ENCODE assay signal across 11 cellular contexts in the genomic region with DNA sequence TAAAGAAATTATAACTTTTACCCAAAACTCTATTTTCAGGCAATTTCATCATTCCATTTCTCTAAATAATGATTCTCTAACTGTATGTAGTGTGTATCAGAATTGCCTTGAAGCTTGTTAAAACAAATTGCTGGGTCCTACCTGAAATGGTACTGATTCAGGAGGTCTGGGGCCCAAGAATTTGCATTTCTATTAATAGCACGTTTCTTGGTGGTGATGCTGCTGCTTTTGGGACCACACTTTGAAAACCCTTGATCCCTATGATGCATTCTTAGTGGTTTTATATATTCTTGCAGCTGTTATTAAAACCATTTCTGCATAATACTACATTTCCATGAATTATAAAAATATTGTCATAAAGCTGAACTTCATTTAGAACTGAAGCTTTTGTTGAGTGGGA.
A peak's percentile ranks its signal among the peaks of the same experiment; 100 is the strongest.
DNase-seq lines count a peak whose midpoint lies in the region; ATAC-seq and TF ChIP-seq lines count a peak whose summit lies in the region.
"Had no signal": no experiment of that assay in that cellular context is flagged by ENCODE, and none has a peak within 500 bp of the region (broad histone marks: within the 10 kb centered on the region; RNA-seq: fewer than 3 reads in every experiment).

No MANE protein-coding gene starts in this region.

- H3K4me1 Mint-ChIP-seq in activated CD8-positive, alpha-beta T cell treated with anti-CD3 and anti-CD28 coated beads for 36 hours (ENCODE audit: low read depth), result peaks cover 73% of the 10 kb centered on the region
- H3K4me1 Mint-ChIP-seq in activated CD8-positive, alpha-beta T cell treated with anti-CD3 and anti-CD28 coated beads, Interleukin-2, amount 10 ng/mL, durations not matched to agents 7 days and 5 days (ENCODE audit: low read depth), result peaks cover 54% of the 10 kb centered on the region
- peaks cover 82% of the 10 kb centered on the region for H3K4me1 Mint-ChIP-seq in activated naive CD8-positive, alpha-beta T cell treated with anti-CD3 and anti-CD28 coated beads, Interleukin-2, amount 50 U/mL, for 24 hours
- peaks cover 14% of the 10 kb centered on the region for H3K4me1 Mint-ChIP-seq in osteocyte (ENCODE audit: unreplicated experiment)

- no peaks in the 10 kb centered on the region for H3K27me3 Mint-ChIP-seq in activated CD8-positive, alpha-beta T cell treated with anti-CD3 and anti-CD28 coated beads for 36 hours
- no peaks in the 10 kb centered on the region for H3K27me3 Mint-ChIP-seq in activated CD8-positive, alpha-beta T cell treated with anti-CD3 and anti-CD28 coated beads, Interleukin-2, amount 10 ng/mL, durations not matched to agents 7 days and 5 days (ENCODE audit: low read depth)
- no peaks in the 10 kb centered on the region for H3K27me3 Mint-ChIP-seq in activated naive CD8-positive, alpha-beta T cell treated with anti-CD3 and anti-CD28 coated beads, Interleukin-2, amount 50 U/mL, for 24 hours
- H3K27me3 Mint-ChIP-seq in osteocyte (ENCODE audit: unreplicated experiment), result no peaks in the 10 kb centered on the region
- H3K27me3 Mint-ChIP-seq: IgD-negative memory B cell had no signal

- H3K36me3 Mint-ChIP-seq in activated CD8-positive, alpha-beta T cell treated with anti-CD3 and anti-CD28 coated beads for 36 hours (ENCODE audit: low read depth), result peaks cover 82% of the 10 kb centered on the region
- peaks cover 75% of the 10 kb centered on the region for H3K36me3 Mint-ChIP-seq in activated CD8-positive, alpha-beta T cell treated with anti-CD3 and anti-CD28 coated beads, Interleukin-2, amount 10 ng/mL, durations not matched to agents 7 days and 5 days (ENCODE audit: low read depth)
- H3K36me3 Mint-ChIP-seq in activated naive CD8-positive, alpha-beta T cell treated with anti-CD3 and anti-CD28 coated beads, Interleukin-2, amount 50 U/mL, for 24 hours (ENCODE audit: low read depth), result peaks cover 78% of the 10 kb centered on the region
- H3K36me3 Mint-ChIP-seq in osteocyte (ENCODE audit: unreplicated experiment), result peaks cover 18% of the 10 kb centered on the region

- POLR2A ChIA-PET in activated CD8-positive, alpha-beta T cell treated with anti-CD3 and anti-CD28 coated beads for 36 hours (lab: Charles Lee), result no interaction called here
- POLR2A ChIA-PET in activated CD8-positive, alpha-beta T cell treated with anti-CD3 and anti-CD28 coated beads, Interleukin-2, amount 10 ng/mL, durations not matched to agents 7 days and 5 days (lab: Charles Lee), result no interaction called here

- no peak for TF ChIP-seq CTCF in activated CD8-positive, alpha-beta T cell treated with anti-CD3 and anti-CD28 coated beads for 36 hours (IDR thresholded peaks at IDR 0.05)
- TF ChIP-seq CTCF in osteocyte (IDR thresholded peaks at IDR 0.05), result no peak

- CTCF ChIA-PET in activated CD8-positive, alpha-beta T cell treated with anti-CD3 and anti-CD28 coated beads for 36 hours (lab: Charles Lee), result interaction anchor here (0.7 to 1.1 kb wide), 5 partner anchors 12 to 309 kb away, joined by 3 to 6 read pairs (median 3); no protein-coding TSS in a partner anchor
- CTCF ChIA-PET in activated CD8-positive, alpha-beta T cell treated with anti-CD3 and anti-CD28 coated beads, Interleukin-2, amount 10 ng/mL, durations not matched to agents 7 days and 5 days (lab: Charles Lee), result interaction anchor here (0.5 to 2.0 kb wide), 6 partner anchors 11 to 309 kb away, joined by 3 to 6 read pairs (median 4); no protein-coding TSS in a partner anchor

- H3K27ac Mint-ChIP-seq in activated CD8-positive, alpha-beta T cell treated with anti-CD3 and anti-CD28 coated beads for 36 hours, result peak overlapping the region; percentile 71
- H3K27ac Mint-ChIP-seq in activated CD8-positive, alpha-beta T cell treated with anti-CD3 and anti-CD28 coated beads, Interleukin-2, amount 10 ng/mL, durations not matched to agents 7 days and 5 days, result no peak overlapping the region
- H3K27ac Mint-ChIP-seq in activated naive CD8-positive, alpha-beta T cell treated with anti-CD3 and anti-CD28 coated beads, Interleukin-2, amount 50 U/mL, for 24 hours, result peak overlapping the region; percentile 66
- H3K27ac Mint-ChIP-seq in osteocyte (ENCODE audit: unreplicated experiment), result peak overlapping the region; percentile 9

- intact Hi-C loops in activated CD8-positive, alpha-beta T cell treated with anti-CD3 and anti-CD28 coated beads for 36 hours (cut with micrococcal nuclease), result no loop called here

- no peak overlapping the region for H3K4me3 Mint-ChIP-seq in activated CD8-positive, alpha-beta T cell treated with anti-CD3 and anti-CD28 coated beads for 36 hours
- no peak overlapping the region for H3K4me3 Mint-ChIP-seq in activated CD8-positive, alpha-beta T cell treated with anti-CD3 and anti-CD28 coated beads, Interleukin-2, amount 10 ng/mL, durations not matched to agents 7 days and 5 days
- H3K4me3 Mint-ChIP-seq in activated naive CD8-positive, alpha-beta T cell treated with anti-CD3 and anti-CD28 coated beads, Interleukin-2, amount 50 U/mL, for 24 hours, result peak overlapping the region; percentile 8
- H3K4me3 Mint-ChIP-seq in osteocyte (ENCODE audit: unreplicated experiment), result no peak overlapping the region

- no peak for ATAC-seq in activated CD8-positive, alpha-beta T cell treated with anti-CD3 and anti-CD28 coated beads for 36 hours
- no peak for ATAC-seq in activated CD8-positive, alpha-beta T cell treated with anti-CD3 and anti-CD28 coated beads, Interleukin-2, amount 10 ng/mL, durations not matched to agents 7 days and 5 days
- ATAC-seq in GM21367 (IDR thresholded peaks at IDR 0.05; ENCODE audit: unreplicated experiment), result peak; percentile 64
- ATAC-seq in activated naive CD8-positive, alpha-beta T cell treated with anti-CD3 and anti-CD28 coated beads, Interleukin-2, amount 50 U/mL, for 24 hours, result no peak
- no peak for ATAC-seq in HG02798 (IDR thresholded peaks at IDR 0.05; ENCODE audit: poor library complexity, unreplicated experiment)
- no peak for ATAC-seq in GM21576 (IDR thresholded peaks at IDR 0.05; ENCODE audit: unreplicated experiment)

- H3K9me3 Mint-ChIP-seq in activated CD8-positive, alpha-beta T cell treated with anti-CD3 and anti-CD28 coated beads for 36 hours, result peaks cover 11% of the 10 kb centered on the region
- peaks cover 6% of the 10 kb centered on the region for H3K9me3 Mint-ChIP-seq in activated CD8-positive, alpha-beta T cell treated with anti-CD3 and anti-CD28 coated beads, Interleukin-2, amount 10 ng/mL, durations not matched to agents 7 days and 5 days (ENCODE audit: insufficient read depth)
- H3K9me3 Mint-ChIP-seq in activated naive CD8-positive, alpha-beta T cell treated with anti-CD3 and anti-CD28 coated beads, Interleukin-2, amount 50 U/mL, for 24 hours, result peaks cover 11% of the 10 kb centered on the region
- H3K9me3 Mint-ChIP-seq in osteocyte (ENCODE audit: unreplicated experiment), result peaks cover 8% of the 10 kb centered on the region

- DNase-seq in activated CD8-positive, alpha-beta T cell treated with anti-CD3 and anti-CD28 coated beads for 36 hours, result no peak
- no peak for DNase-seq in activated CD8-positive, alpha-beta T cell treated with anti-CD3 and anti-CD28 coated beads, Interleukin-2, amount 10 ng/mL, durations not matched to agents 7 days and 5 days
- DNase-seq in activated naive CD8-positive, alpha-beta T cell treated with anti-CD3 and anti-CD28 coated beads, Interleukin-2, amount 50 U/mL, for 24 hours, result no peak
- DNase-seq in osteocyte (ENCODE audit: extremely low spot score, unreplicated experiment), result no peak
- DNase-seq in OCI-M2 (lab: John Stamatoyannopoulos, UW; ENCODE audit: unreplicated experiment), result no peak
- DNase-seq: activated CD4-positive, alpha-beta T cell treated with anti-CD3 and anti-CD28 coated beads for 1 hour; NCI-H1105 treated with DMSO at 0.1 percent for 48 hours had no signal
